ENCODE assay signal across 8 cellular contexts in the genomic region with DNA sequence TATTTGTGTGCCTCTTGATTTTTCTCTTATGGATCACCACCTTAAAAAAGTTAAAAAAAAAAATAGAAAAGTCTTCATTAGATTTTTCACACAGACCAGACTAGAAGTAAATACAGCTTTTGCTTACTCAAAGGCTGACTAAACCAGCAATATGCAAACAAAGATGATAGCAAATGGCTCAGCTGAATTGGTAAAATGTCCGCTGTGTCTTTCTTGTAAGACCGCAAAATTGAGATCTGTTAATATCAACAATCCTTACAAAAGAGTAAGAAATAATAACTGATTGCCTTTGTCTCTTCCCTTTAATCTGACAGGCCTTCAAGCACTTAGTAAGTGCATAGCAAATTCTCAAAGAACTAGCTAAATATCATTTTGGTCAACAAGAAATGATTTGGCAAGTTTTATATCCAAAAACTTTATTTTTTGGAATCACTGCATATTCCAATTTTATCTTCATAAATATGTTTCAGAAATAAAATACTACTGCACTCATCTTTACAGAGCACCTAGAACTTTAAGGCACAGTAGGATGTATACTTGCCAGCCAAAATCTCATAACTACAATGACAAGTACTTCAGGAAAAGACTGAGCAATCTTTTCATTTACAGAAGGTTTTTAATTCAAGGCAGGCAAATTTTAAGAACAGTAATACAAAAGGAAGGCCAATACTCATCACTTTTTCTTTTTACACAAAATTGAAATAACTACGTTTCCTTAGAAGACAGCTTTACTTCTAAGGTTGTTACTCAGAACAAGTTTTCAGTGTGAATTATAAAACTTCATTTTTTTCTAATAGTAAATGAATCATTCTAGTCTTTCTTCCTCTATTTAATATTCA. TPM values are rescaled to one million over a fixed set of nuclear protein-coding genes. Genes with fewer than 3 reads are reported as not detected.
A peak's percentile ranks its signal among the peaks of the same experiment; 100 is the strongest.
DNase-seq lines count a peak whose midpoint lies in the region; ATAC-seq, FAIRE-seq and TF ChIP-seq lines count a peak whose summit lies in the region.

No MANE protein-coding gene starts in this region.

- H3K9ac ChIP-seq in MM.1S (ENCODE audit: low read length): peak overlapping the region; percentile 83; the same call in 1 of the 2 replicates

- peak overlapping the region; percentile 66 for H3K4me2 ChIP-seq in MM.1S (ENCODE audit: low read depth, low read length)

- H3K36me3 ChIP-seq in MM.1S (replicated peaks; ENCODE audit: insufficient read depth, low read length) (no peaks in the 10 kb centered on the region), bronchial epithelial cell (ENCODE audit: control insufficient read depth, insufficient read depth, low read length) (no peaks in the 10 kb centered on the region), neutrophil (no peaks in the 10 kb centered on the region)

- H3K36me3 Mint-ChIP-seq in Calu3 (ENCODE audit: insufficient read depth, unreplicated experiment): peaks cover 24% of the 10 kb centered on the region

- no peaks in the 10 kb centered on the region for H3K27me3 Mint-ChIP-seq in Calu3 (ENCODE audit: unreplicated experiment)

- H3K27ac ChIP-seq in MM.1S (ENCODE audit: low read length) (peak overlapping the region; percentile 97; the same call in 1 of the 2 replicates), neutrophil (peak overlapping the region; percentile 89)

- ATAC-seq in GM19452 (IDR thresholded peaks at IDR 0.05; ENCODE audit: unreplicated experiment): no peak
- ATAC-seq in GM21367 (IDR thresholded peaks at IDR 0.05; ENCODE audit: unreplicated experiment): no peak

- H3K4me1 ChIP-seq in MM.1S (ENCODE audit: low read length): peaks cover 17% of the 10 kb centered on the region; the same call in 1 of the 2 replicates
- H3K4me1 ChIP-seq in neutrophil (ENCODE audit: control insufficient read depth in 1 of 2, insufficient read depth in 1 of 2, low read depth in 1 of 2, low read length in 1 of 2): peaks cover 53 to 56% of the 10 kb centered on the region in 2 experiments

- H2AFZ ChIP-seq in MM.1S (ENCODE audit: low read length): no peak overlapping the region

- H3K27me3 ChIP-seq in MM.1S (replicated peaks; ENCODE audit: insufficient read depth, low read length) (no peaks in the 10 kb centered on the region), bronchial epithelial cell (ENCODE audit: control insufficient read depth, insufficient read depth, low read length) (no peaks in the 10 kb centered on the region), neutrophil (no peaks in the 10 kb centered on the region)

- H3K9me2 ChIP-seq in MM.1S (replicated peaks; ENCODE audit: insufficient read depth, low read length): no peaks in the 10 kb centered on the region

- H3K27ac Mint-ChIP-seq in Calu3 (ENCODE audit: unreplicated experiment): peak overlapping the region; percentile 93

- FAIRE-seq in bronchial epithelial cell (lab: Jason Lieb, UNC): no peak

- CTCF ChIA-PET in Calu3 (lab: Charles Lee): no interaction called here

- DNase-seq in Calu3: no peak
- no peak for DNase-seq in MM.1S
- peak; percentile 78 for DNase-seq in bronchial epithelial cell (ENCODE audit: low read depth)
- DNase-seq in C1 segment of cervical spinal cord (lab: John Stamatoyannopoulos, UW): no peak
- DNase-seq in activated CD4-positive, alpha-beta T cell treated with anti-CD3 and anti-CD28 coated beads for 4 hours: no peak

- intact Hi-C loops in Calu3 (cut with micrococcal nuclease; ENCODE audit: unreplicated experiment): loop anchor here (2.0 to 5.0 kb wide), 3 partner anchors 23 to 46 kb away; no protein-coding TSS in a partner anchor

- H3K4me3 ChIP-seq in MM.1S (ENCODE audit: low read length): peak overlapping the region; percentile 71
- peak overlapping the region; percentile 46 for H3K4me3 ChIP-seq in bronchial epithelial cell (ENCODE audit: low read depth, low read length)
- peak overlapping the region; percentile 71 to 86 for H3K4me3 ChIP-seq in neutrophil (ENCODE audit: low read depth in 1 of 2, low read length in 1 of 2)

- H4K20me1 ChIP-seq in MM.1S (ENCODE audit: insufficient read depth, low read length): no peaks in the 10 kb centered on the region

- H3K79me2 ChIP-seq in MM.1S (ENCODE audit: low read length): peaks cover 88% of the 10 kb centered on the region

- no peaks in the 10 kb centered on the region for H3K4me1 Mint-ChIP-seq in Calu3 (ENCODE audit: low read depth, unreplicated experiment)

- H3K9me3 ChIP-seq in MM.1S (replicated peaks; ENCODE audit: insufficient read depth, low read length) (no peaks in the 10 kb centered on the region), neutrophil (no peaks in the 10 kb centered on the region)

- no peak for TF ChIP-seq CTCF in Calu3 (IDR thresholded peaks at IDR 0.05; ENCODE audit: unreplicated experiment)
- TF ChIP-seq CTCF in MM.1S (IDR thresholded peaks at IDR 0.05; ENCODE audit: low read length): no peak
- TF ChIP-seq CTCF in bronchial epithelial cell (IDR thresholded peaks at IDR 0.05; ENCODE audit: insufficient read depth, low read length, severe bottlenecking): no peak
- no peak for TF ChIP-seq CTCF in neutrophil (IDR thresholded peaks at IDR 0.05)

- H3F3A ChIP-seq in MM.1S (ENCODE audit: insufficient read depth, low read length): peaks cover 6% of the 10 kb centered on the region; the same call in 1 of the 2 replicates

- peak overlapping the region; percentile 67 for H3K4me3 Mint-ChIP-seq in Calu3 (ENCODE audit: low read depth, unreplicated experiment)

- no TSS peak for BruUV-seq in Calu3 (replicated peaks; lab: Mats Ljungman, UMichigan)

- H3K9me3 Mint-ChIP-seq in Calu3 (ENCODE audit: low read depth, unreplicated experiment): no peaks in the 10 kb centered on the region

RNA-seq across cellular contexts. Expression of a gene that starts 1.2 kb away (rescaled TPM):
- 63.4 and 63.5 TPM in 2 replicates for total RNA-seq in Calu3 (2022)
- 57.7 and 71.3 TPM in 2 replicates for total RNA-seq in bronchial epithelial cell

RNA-seq across cellular contexts. Expression of a gene that starts 43.3 kb away (rescaled TPM):
- 7.2 and 7.6 TPM in 2 replicates for total RNA-seq in Calu3 (2022)
- total RNA-seq in bronchial epithelial cell: 6.8 and 10.1 TPM in 2 replicates
